In genomic region chr3:49413338-49413734, GRCh38 we compare ENCODE assay signal across 9 cellular contexts. TPM values are rescaled to one million over a fixed set of nuclear protein-coding genes. Genes with fewer than 3 reads are reported as not detected.
DNase-seq lines count a peak whose midpoint lies in the region; ATAC-seq and TF ChIP-seq lines count a peak whose summit lies in the region.
"Had no signal": no experiment of that assay in that cellular context is flagged by ENCODE, and none has a peak within 500 bp of the region (broad histone marks: within the 10 kb centered on the region; RNA-seq: fewer than 3 reads in every experiment).

No MANE protein-coding gene starts in this region.

- peaks cover 32% of the 10 kb centered on the region for H3K4me1 Mint-ChIP-seq in GM23338

- TF ChIP-seq CTCF in GM23338 (conservative IDR thresholded peaks at IDR 0.05; ENCODE audit: low read depth in 2 of 2) (no peak), WERI-Rb-1 (IDR thresholded peaks at IDR 0.05; ENCODE audit: low read depth, low read length) (no peak), fibroblast of the aortic adventitia (IDR thresholded peaks at IDR 0.05; ENCODE audit: insufficient read depth, low read length) (no peak)

- peaks cover 8% of the 10 kb centered on the region for H3K27me3 Mint-ChIP-seq in GM23338 (ENCODE audit: insufficient read depth, low read depth, poor library complexity)

- H3K4me2 ChIP-seq in GM23338 = no peak overlapping the region; the same call in 1 of the 2 replicates

- H3K27ac ChIP-seq in GM23338 (ENCODE audit: low read depth) (no peak overlapping the region), WERI-Rb-1 (peak overlapping the region; percentile 94)

- H3K4me3 ChIP-seq in GM23338 (no peak overlapping the region), WERI-Rb-1 (ENCODE audit: low read depth, low read length) (peak overlapping the region; percentile 82), fibroblast of the aortic adventitia (ENCODE audit: low read depth, low read length) (peak overlapping the region; percentile 95), skeletal muscle cell (ENCODE audit: low read depth, low read length) (peak overlapping the region; percentile 87)

- H3K36me3 ChIP-seq in GM23338 (ENCODE audit: insufficient read depth) (no peaks in the 10 kb centered on the region), WERI-Rb-1 (peaks cover 30% of the 10 kb centered on the region)

- peaks cover 29% of the 10 kb centered on the region for H3K36me3 Mint-ChIP-seq in GM23338 (ENCODE audit: low read depth)

- no peaks in the 10 kb centered on the region for H3K9me3 ChIP-seq in WERI-Rb-1 (ENCODE audit: severe bottlenecking)

- peaks cover 26% of the 10 kb centered on the region for H4K20me1 ChIP-seq in GM23338 (replicated peaks; ENCODE audit: insufficient read depth)

- H3K9me2 ChIP-seq in GM23338 (ENCODE audit: insufficient read depth) = no peaks in the 10 kb centered on the region

- peaks cover 12% of the 10 kb centered on the region for H3K4me1 ChIP-seq in GM23338 (ENCODE audit: insufficient read depth)

- peaks cover 30% of the 10 kb centered on the region for H3K79me2 ChIP-seq in GM23338 (replicated peaks; ENCODE audit: insufficient read depth)

- H3K27me3 ChIP-seq in GM23338 (ENCODE audit: insufficient read depth) = no peaks in the 10 kb centered on the region
- H3K27me3 ChIP-seq in WERI-Rb-1 (ENCODE audit: insufficient read depth, low read depth, severe bottlenecking) = no peaks in the 10 kb centered on the region

- peak overlapping the region; percentile 43; the same call in 1 of the 2 replicates for H3K27ac Mint-ChIP-seq in GM23338

- DNase-seq in GM23338 (ENCODE audit: low spot score) (no peak), WERI-Rb-1 (peak; percentile 78), fibroblast of the aortic adventitia (ENCODE audit: low read depth) (no peak), skeletal muscle cell (ENCODE audit: low read depth) (no peak), NCI-H2029 (lab: John Stamatoyannopoulos, UW) (no peak), mesenteric fat pad (ENCODE audit: low spot score) (no peak)
- DNase-seq: NCI-H1417 treated with DMSO at 0.1 percent for 48 hours had no signal

- peaks cover 14% of the 10 kb centered on the region for H3F3A ChIP-seq in GM23338 (replicated peaks; ENCODE audit: low read depth)

- ATAC-seq in GM23338 = no peak
- ATAC-seq in HG02973 (IDR thresholded peaks at IDR 0.05; ENCODE audit: unreplicated experiment) = no peak
- no peak for ATAC-seq in HG03342 (IDR thresholded peaks at IDR 0.05; ENCODE audit: unreplicated experiment)

- H3K9me3 Mint-ChIP-seq in GM23338 = no peaks in the 10 kb centered on the region

- H3K4me3 Mint-ChIP-seq in GM23338 = peak overlapping the region; percentile 91

- no peak overlapping the region for H2AFZ ChIP-seq in GM23338

TF ChIP-seq in GM23338, 12 proteins besides CTCF, POLR2A, EP300 and RAD21:
- TF ChIP-seq JUNB (IDR thresholded peaks at IDR 0.05; ENCODE audit: unreplicated experiment) (no peak), EZH2 (IDR thresholded peaks at IDR 0.05; ENCODE audit: low read depth, unreplicated experiment) (no peak), NANOG (IDR thresholded peaks at IDR 0.05; ENCODE audit: borderline replicate concordance) (no peak)
TF ChIP-seq in GM23338: peak in this region for 0.

RNA-seq across cellular contexts. Expression of gene TCTA, which starts 1.1 kb away (rescaled TPM):
- 5.0 and 9.7 TPM in 2 replicates for total RNA-seq in GM23338 (2014; rRNA removed; shearing (Covaris generic))
- 3.9 and 4.0 TPM in 2 replicates for polyA plus RNA-seq in GM23338 (2016; fragmentation: Nextera tagmentation; extraction: Ambion mirVana)
- 22.7 and 27.8 TPM in 2 replicates for total RNA-seq in fibroblast of the aortic adventitia (ENCODE audit: low replicate concordance)
- total RNA-seq in mesenteric fat pad = 23.5 TPM

RNA-seq across cellular contexts. Expression of gene RHOA, which starts 1.6 kb away (rescaled TPM):
- 373 and 421 TPM in 2 replicates for total RNA-seq in GM23338 (2014; rRNA removed; shearing (Covaris generic))
- 234 and 248 TPM in 2 replicates for polyA plus RNA-seq in GM23338 (2016; fragmentation: Nextera tagmentation; extraction: Ambion mirVana)
- 643 and 840 TPM in 2 replicates for total RNA-seq in fibroblast of the aortic adventitia (ENCODE audit: low replicate concordance)
- total RNA-seq in mesenteric fat pad = 563 TPM

RNA-seq across cellular contexts. Expression of gene AMT, which starts 8.9 kb away (rescaled TPM):
- 32.8 and 39.9 TPM in 2 replicates for total RNA-seq in GM23338 (2014; rRNA removed; shearing (Covaris generic))
- polyA plus RNA-seq in GM23338 (2016; fragmentation: Nextera tagmentation; extraction: Ambion mirVana) = 34.1 and 35.6 TPM in 2 replicates
- total RNA-seq in fibroblast of the aortic adventitia (ENCODE audit: low replicate concordance) = 0.63 and 3.3 TPM in 2 replicates
- total RNA-seq in mesenteric fat pad = 1.2 TPM

RNA-seq across cellular contexts. Expression of gene NICN1, which starts 15.8 kb away (rescaled TPM):
- 5.9 and 7.3 TPM in 2 replicates for total RNA-seq in GM23338 (2014; rRNA removed; shearing (Covaris generic))
- polyA plus RNA-seq in GM23338 (2016; fragmentation: Nextera tagmentation; extraction: Ambion mirVana) = 2.8 and 4.2 TPM in 2 replicates
- total RNA-seq in fibroblast of the aortic adventitia (ENCODE audit: low replicate concordance) = 2.8 and 6.0 TPM in 2 replicates
- 11.1 TPM for total RNA-seq in mesenteric fat pad

RNA-seq across cellular contexts. Expression of gene GPX1, which starts 55.2 kb away (rescaled TPM):
- total RNA-seq in GM23338 (2014; rRNA removed; shearing (Covaris generic)) = 228 and 247 TPM in 2 replicates
- polyA plus RNA-seq in GM23338 (2016; fragmentation: Nextera tagmentation; extraction: Ambion mirVana) = 394 and 404 TPM in 2 replicates
- total RNA-seq in fibroblast of the aortic adventitia (ENCODE audit: low replicate concordance) (167 and 295 TPM in 2 replicates), mesenteric fat pad (724 TPM)
